ENCODE assay signal across 10 cellular contexts in the genomic region with DNA sequence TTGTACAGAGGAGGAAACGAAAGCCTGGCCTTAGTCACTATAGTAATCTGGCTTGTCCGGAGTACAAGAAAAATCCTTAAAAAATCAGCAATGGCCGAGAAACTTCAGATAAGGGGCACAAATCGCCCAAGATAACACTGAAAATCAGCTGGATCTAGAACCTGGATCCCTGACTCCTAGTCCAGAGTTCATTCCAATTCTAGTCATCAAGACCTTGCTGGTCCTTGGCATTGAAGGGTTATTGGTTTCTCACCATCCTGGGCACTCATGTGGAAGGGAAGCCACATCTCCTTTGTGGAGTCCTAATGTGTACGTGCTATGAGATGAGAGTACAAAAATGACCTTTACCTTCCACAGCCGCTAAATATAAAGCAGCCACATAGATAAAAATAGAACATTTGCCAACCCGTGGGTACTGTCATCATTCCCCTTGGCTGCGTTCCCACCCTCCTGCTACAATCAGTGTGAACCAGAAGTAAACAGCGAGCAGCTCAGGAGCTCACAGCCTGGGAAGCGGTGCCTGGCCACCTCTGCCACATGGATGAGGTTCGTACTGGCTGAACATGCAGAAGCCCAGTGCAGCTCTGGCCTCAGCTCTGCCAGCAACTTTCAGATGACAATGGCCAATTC.
DNase-seq lines count a peak whose midpoint lies in the region; ATAC-seq and TF ChIP-seq lines count a peak whose summit lies in the region.
"Had no signal": no experiment of that assay in that cellular context is flagged by ENCODE, and none has a peak within 500 bp of the region (broad histone marks: within the 10 kb centered on the region; RNA-seq: fewer than 3 reads in every experiment).

No MANE protein-coding gene starts in this region.

- no peaks in the 10 kb centered on the region for H3K9me3 ChIP-seq in mucosa of descending colon
- H3K9me3 ChIP-seq in spleen, result no peaks in the 10 kb centered on the region

- H3K27ac ChIP-seq in spleen, result no peak overlapping the region

- ATAC-seq in mucosa of descending colon (peak; percentile 81), SK-N-SH treated with all-trans-retinoic acid at 6 μM for 48 hours (no peak; the same call in 2 of the 3 replicates)

- DNase-seq in NCI-H748 (lab: John Stamatoyannopoulos, UW; ENCODE audit: unreplicated experiment), result peak; percentile 17
- no peak for DNase-seq in NCI-H748 treated with DMSO at 0.1 percent for 48 hours (lab: John Stamatoyannopoulos, UW)
- peak; percentile 79 for DNase-seq in cerebellum (ENCODE audit: low spot score)
- DNase-seq in mucosa of descending colon, result peak; percentile 68 to 85 (median 72)
- no peak for DNase-seq in effector CD8-positive, alpha-beta T cell (lab: John Stamatoyannopoulos, UW)
- no peak for DNase-seq in islet precursor cell
- no peak for DNase-seq in spleen
- DNase-seq: activated T-cell treated with anti-CD3 and anti-CD28 coated beads, Interleukin-2, amount 50 U/mL, for 24 hours; SIG-M5 had no signal

- H3K4me3 ChIP-seq in mucosa of descending colon (no peak overlapping the region), spleen (no peak overlapping the region)

- TF ChIP-seq CTCF in mucosa of descending colon (IDR thresholded peaks at IDR 0.05), result no peak
- no peak for TF ChIP-seq CTCF in spleen (IDR thresholded peaks at IDR 0.05 in 8 of 11, conservative IDR thresholded peaks at IDR 0.05 in 3 of 11)

- H3K4me1 ChIP-seq in mucosa of descending colon (ENCODE audit: low read depth) (peaks cover 21% of the 10 kb centered on the region), spleen (peaks cover 0 to 11% (median 0%) of the 10 kb centered on the region in 6 donors)

- 48 to 65% (median 55%) methylated on average over 11 of the region's 11 CpGs for WGBS in spleen, 5 donors

- TF ChIP-seq POLR2A in spleen (IDR thresholded peaks at IDR 0.05), result no peak

- H3K27me3 ChIP-seq in spleen (replicated peaks in 1 of 7), result peaks cover 0 to 8% (median 0%) of the 10 kb centered on the region in 7 donors

- intact Hi-C loops in mucosa of descending colon (cut with DNase I, micrococcal nuclease) (no loop called here), spleen (cut with DNase I; ENCODE audit: low total_unique reads) (no loop called here)

- H3K36me3 ChIP-seq in mucosa of descending colon (ENCODE audit: low read depth) (no peaks in the 10 kb centered on the region), spleen (no peaks in the 10 kb centered on the region)

TF ChIP-seq in SK-N-SH treated with all-trans-retinoic acid at 6 μM for 48 hours, 23 proteins besides CTCF, POLR2A, EP300 and RAD21:
- TF ChIP-seq CSDC2 (CRISPR knock-in tag; IDR thresholded peaks at IDR 0.05) (no peak), SNAI2 (CRISPR knock-in tag; IDR thresholded peaks at IDR 0.05) (no peak), TCF4 (CRISPR knock-in tag; IDR thresholded peaks at IDR 0.05; ENCODE audit: borderline replicate concordance) (no peak), GLIS3 (CRISPR knock-in tag; IDR thresholded peaks at IDR 0.05) (no peak), TOX (CRISPR knock-in tag; IDR thresholded peaks at IDR 0.05; ENCODE audit: borderline replicate concordance) (no peak)

Comparison
In these comparisons a context has a peak if more than half of its experiments do, and no peak if none do; other contexts are left out.
1. DNase-seq: peak in NCI-H748 (single experiment), cerebellum (single experiment) and mucosa of descending colon (3 of 3); none in NCI-H748 treated with DMSO at 0.1 percent for 48 hours (single experiment), effector CD8-positive, alpha-beta T cell (single experiment), islet precursor cell (single experiment) and spleen (single experiment).